32 cellular contexts compared by ENCODE assay signal in genomic region chr17:66477615-66478283, GRCh38.
"Had no signal": no experiment of that assay in that cellular context is flagged by ENCODE, and none has a peak within 500 bp of the region (broad histone marks: within the 10 kb centered on the region; RNA-seq: fewer than 3 reads in every experiment).

No MANE protein-coding gene starts in this region.

- H3K36me3 ChIP-seq: adrenal gland, esophagus muscularis mucosa, gastrocnemius medialis had no signal

- H3K4me1 ChIP-seq: adrenal gland, body of pancreas, gastrocnemius medialis had no signal

- DNase-seq: activated B cell treated with CpG ODN at 0.5 μM for 24 hours; activated CD4-positive, alpha-beta memory T cell treated with anti-CD3 and anti-CD28 coated beads for 36 hours; activated CD4-positive, alpha-beta T cell treated with anti-CD3 and anti-CD28 coated beads for 36 hours; activated CD4-positive, alpha-beta T cell treated with anti-CD3 and anti-CD28 coated beads, Interleukin-2, amount 10 ng/mL, durations not matched to agents 24 days and 14 days; activated CD8-positive, alpha-beta memory T cell treated with anti-CD3 and anti-CD28 coated beads, Interleukin-2, amount 10 ng/mL, durations not matched to agents 7 days and 5 days; activated CD8-positive, alpha-beta memory T cell treated with anti-CD3 and anti-CD28 coated beads, Interleukin-2, amount 50 U/mL, for 4 hours; activated CD8-positive, alpha-beta T cell treated with anti-CD3 and anti-CD28 coated beads, Interleukin-2, amount 10 ng/mL, durations not matched to agents 7 days and 5 days; activated effector memory CD4-positive, alpha-beta T cell treated with anti-CD3 and anti-CD28 coated beads, Interleukin-2, amount 50 U/mL, for 16 hours; activated naive CD4-positive, alpha-beta T cell treated with anti-CD3 and anti-CD28 coated beads for 36 hours; activated naive CD8-positive, alpha-beta T cell treated with anti-CD3 and anti-CD28 coated beads for 36 hours; activated naive CD8-positive, alpha-beta T cell treated with anti-CD3 and anti-CD28 coated beads, Interleukin-2, amount 50 U/mL, for 24 hours; activated T-cell treated with anti-CD3 and anti-CD28 coated beads, Interleukin-2, amount 50 U/mL, for 1 hour; activated T-cell treated with anti-CD3 and anti-CD28 coated beads, Interleukin-2, amount 50 U/mL, for 48 hours; adrenal gland; amygdala; aorta; body of pancreas; caudate nucleus; cortex of kidney; dermis blood vessel endothelial cell; effector CD4-positive, alpha-beta T cell; effector memory CD8-positive, alpha-beta T cell; erythroblast; foreskin keratinocyte; gastrocnemius medialis; glutamatergic neuron; T-helper 1 cell; T-helper 17 cell; T1000 had no signal

- ATAC-seq: activated CD4-positive, alpha-beta T cell treated with anti-CD3 and anti-CD28 coated beads for 36 hours; activated CD4-positive, CD25-positive, alpha-beta regulatory T cell treated with anti-CD3 and anti-CD28 coated beads, Interleukin-2, amount 50 U/mL, for 24 hours; activated CD8-positive, alpha-beta memory T cell treated with anti-CD3 and anti-CD28 coated beads, Interleukin-2, amount 10 ng/mL, durations not matched to agents 7 days and 5 days; activated CD8-positive, alpha-beta T cell treated with anti-CD3 and anti-CD28 coated beads, Interleukin-2, amount 10 ng/mL, durations not matched to agents 7 days and 5 days; activated naive CD8-positive, alpha-beta T cell treated with anti-CD3 and anti-CD28 coated beads, Interleukin-2, amount 50 U/mL, for 24 hours; body of pancreas; effector memory CD8-positive, alpha-beta T cell; foreskin keratinocyte; gastrocnemius medialis; T-helper 17 cell had no signal

- H3K9me3 ChIP-seq: adrenal gland, body of pancreas, esophagus muscularis mucosa, gastrocnemius medialis had no signal

- H3K4me3 ChIP-seq: adrenal gland, body of pancreas, esophagus muscularis mucosa, gastrocnemius medialis had no signal

- H3K27me3 ChIP-seq: adrenal gland, body of pancreas, esophagus muscularis mucosa, foreskin keratinocyte, gastrocnemius medialis had no signal

- H3K27ac ChIP-seq: adrenal gland, body of pancreas, esophagus muscularis mucosa, foreskin keratinocyte, gastrocnemius medialis, VCaP had no signal
